In the genomic region with DNA sequence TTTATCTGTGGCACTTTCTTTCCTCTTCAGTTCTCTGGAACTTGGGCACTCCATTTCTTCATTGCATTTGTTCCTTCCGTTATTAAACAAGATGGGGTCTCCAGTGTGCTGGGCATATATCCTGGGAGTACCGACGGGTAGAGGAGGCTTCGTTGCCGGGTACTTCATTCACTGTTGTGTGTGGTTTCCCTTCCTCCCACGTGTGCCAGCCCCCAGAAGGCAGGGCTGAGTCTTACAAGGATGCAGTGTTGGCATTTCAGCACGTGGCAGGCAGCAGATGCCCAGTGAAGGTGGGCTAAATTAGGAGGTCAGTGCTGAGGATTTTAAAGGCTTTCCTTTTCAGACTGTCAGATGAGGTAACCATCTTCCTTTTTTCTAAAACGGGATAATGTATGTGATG, we compare ENCODE assay signal across 1 cellular context.
TF ChIP-seq lines count a peak whose summit lies in the region.

No MANE protein-coding gene starts in this region.

TF ChIP-seq in neural cell, 6 proteins besides CTCF, POLR2A, EP300 and RAD21 (continued from another document):
- TF ChIP-seq EZH2 (IDR thresholded peaks at IDR 0.05; ENCODE audit: borderline replicate concordance, insufficient read depth, low read length, poor library complexity, severe bottlenecking), result no peak
